1 cellular context compared by ENCODE assay signal in the genomic region with DNA sequence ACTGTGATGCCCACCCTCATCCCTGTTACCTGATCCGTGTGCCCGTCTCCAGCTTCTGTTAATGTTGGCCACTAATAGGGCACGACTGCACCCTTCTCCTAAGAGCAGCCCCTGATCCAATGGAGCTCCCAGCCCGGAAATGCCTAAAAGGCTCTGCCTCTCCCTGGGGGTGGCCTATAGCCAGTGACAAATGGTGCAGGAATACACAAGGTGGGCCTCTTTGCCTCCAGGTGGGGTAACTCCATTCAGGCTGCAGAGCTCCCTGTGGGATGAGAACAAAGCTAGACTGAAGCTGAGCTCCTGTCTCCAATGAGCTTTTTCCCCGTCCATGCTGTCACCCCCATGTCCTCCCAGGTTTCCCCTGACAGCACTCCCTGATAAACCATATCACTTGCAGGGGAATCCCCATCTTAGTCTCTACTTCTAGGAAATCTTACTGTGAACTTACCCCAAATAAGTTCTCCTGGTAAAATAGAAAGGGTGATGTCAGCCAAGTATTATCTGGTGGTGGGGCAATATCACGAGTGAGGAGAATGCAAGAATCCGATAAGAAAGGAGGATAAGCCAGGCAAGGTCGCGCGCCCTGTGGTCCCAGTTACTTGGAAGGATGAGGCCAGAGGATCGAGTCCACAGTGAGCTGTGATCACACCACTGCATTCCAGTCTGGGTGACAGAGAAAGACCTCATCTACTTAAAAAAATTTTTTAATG.
TF ChIP-seq lines count a peak whose summit lies in the region.

No MANE protein-coding gene starts in this region.

TF ChIP-seq in GM23338, 12 proteins besides CTCF, POLR2A, EP300 and RAD21:
- TF ChIP-seq ZNF462 (CRISPR knock-in tag; IDR thresholded peaks at IDR 0.05): no peak
- TF ChIP-seq JUNB (IDR thresholded peaks at IDR 0.05; ENCODE audit: unreplicated experiment): no peak
- TF ChIP-seq EZH2 (IDR thresholded peaks at IDR 0.05; ENCODE audit: low read depth, unreplicated experiment): no peak
- TF ChIP-seq STAT1 (IDR thresholded peaks at IDR 0.05; ENCODE audit: unreplicated experiment): no peak
- TF ChIP-seq, protein P1, sequence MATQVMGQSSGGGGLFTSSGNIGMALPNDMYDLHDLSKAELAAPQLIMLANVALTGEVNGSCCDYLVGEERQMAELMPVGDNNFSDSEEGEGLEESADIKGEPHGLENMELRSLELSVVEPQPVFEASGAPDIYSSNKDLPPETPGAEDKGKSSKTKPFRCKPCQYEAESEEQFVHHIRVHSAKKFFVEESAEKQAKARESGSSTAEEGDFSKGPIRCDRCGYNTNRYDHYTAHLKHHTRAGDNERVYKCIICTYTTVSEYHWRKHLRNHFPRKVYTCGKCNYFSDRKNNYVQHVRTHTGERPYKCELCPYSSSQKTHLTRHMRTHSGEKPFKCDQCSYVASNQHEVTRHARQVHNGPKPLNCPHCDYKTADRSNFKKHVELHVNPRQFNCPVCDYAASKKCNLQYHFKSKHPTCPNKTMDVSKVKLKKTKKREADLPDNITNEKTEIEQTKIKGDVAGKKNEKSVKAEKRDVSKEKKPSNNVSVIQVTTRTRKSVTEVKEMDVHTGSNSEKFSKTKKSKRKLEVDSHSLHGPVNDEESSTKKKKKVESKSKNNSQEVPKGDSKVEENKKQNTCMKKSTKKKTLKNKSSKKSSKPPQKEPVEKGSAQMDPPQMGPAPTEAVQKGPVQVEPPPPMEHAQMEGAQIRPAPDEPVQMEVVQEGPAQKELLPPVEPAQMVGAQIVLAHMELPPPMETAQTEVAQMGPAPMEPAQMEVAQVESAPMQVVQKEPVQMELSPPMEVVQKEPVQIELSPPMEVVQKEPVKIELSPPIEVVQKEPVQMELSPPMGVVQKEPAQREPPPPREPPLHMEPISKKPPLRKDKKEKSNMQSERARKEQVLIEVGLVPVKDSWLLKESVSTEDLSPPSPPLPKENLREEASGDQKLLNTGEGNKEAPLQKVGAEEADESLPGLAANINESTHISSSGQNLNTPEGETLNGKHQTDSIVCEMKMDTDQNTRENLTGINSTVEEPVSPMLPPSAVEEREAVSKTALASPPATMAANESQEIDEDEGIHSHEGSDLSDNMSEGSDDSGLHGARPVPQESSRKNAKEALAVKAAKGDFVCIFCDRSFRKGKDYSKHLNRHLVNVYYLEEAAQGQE (IDR thresholded peaks at IDR 0.05; ENCODE audit: unreplicated experiment): no peak
- no peak for TF ChIP-seq POLR2AphosphoS5 (IDR thresholded peaks at IDR 0.05; ENCODE audit: low read depth)
- no peak for TF ChIP-seq CREB1 (CRISPR knock-in tag; IDR thresholded peaks at IDR 0.05; ENCODE audit: low read depth)
- TF ChIP-seq NANOG (IDR thresholded peaks at IDR 0.05; ENCODE audit: borderline replicate concordance): no peak
- no peak for TF ChIP-seq EZH2phosphoT487 (IDR thresholded peaks at IDR 0.05; ENCODE audit: unreplicated experiment)
- TF ChIP-seq ZNF114 (CRISPR knock-in tag; IDR thresholded peaks at IDR 0.05): no peak
- TF ChIP-seq, protein P2, sequence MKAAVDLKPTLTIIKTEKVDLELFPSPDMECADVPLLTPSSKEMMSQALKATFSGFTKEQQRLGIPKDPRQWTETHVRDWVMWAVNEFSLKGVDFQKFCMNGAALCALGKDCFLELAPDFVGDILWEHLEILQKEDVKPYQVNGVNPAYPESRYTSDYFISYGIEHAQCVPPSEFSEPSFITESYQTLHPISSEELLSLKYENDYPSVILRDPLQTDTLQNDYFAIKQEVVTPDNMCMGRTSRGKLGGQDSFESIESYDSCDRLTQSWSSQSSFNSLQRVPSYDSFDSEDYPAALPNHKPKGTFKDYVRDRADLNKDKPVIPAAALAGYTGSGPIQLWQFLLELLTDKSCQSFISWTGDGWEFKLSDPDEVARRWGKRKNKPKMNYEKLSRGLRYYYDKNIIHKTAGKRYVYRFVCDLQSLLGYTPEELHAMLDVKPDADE (IDR thresholded peaks at IDR 0.05): no peak
- TF ChIP-seq ZNF331 (CRISPR knock-in tag; IDR thresholded peaks at IDR 0.05; ENCODE audit: low read depth): no peak
TF ChIP-seq in GM23338: peak in this region for 0.
